ENCODE assay signal across 26 cellular contexts in the genomic region with DNA sequence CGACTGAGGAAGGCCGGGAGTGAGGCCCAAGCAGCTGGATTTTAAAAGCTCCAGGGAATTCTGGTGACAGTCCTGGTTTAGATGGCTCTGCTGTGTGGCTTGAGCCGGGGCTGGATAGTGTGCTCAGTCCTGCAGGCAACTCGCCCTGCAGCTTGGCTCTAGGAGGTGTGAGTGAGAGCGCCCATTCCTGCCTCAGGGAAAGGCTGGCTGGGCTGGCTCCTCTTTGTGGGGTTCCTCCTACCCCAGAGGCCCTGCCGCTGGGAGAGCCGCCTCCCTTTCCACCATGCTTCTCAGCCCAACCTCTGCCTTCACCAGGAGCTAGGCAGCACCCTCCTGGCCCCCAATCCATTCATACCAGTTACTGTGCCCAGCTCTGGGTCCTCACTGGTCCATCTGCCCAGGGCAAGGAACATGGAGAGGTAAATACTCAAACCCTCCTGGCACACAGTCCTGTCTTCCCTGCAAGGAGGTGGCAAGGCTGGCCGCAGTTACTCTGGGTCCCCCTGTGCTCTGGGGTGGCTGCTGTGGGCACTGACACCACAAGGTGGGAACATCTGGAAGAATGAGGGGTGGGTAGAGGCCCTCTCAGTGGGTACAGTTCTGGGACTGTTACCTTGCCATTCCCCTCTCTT. TPM values are rescaled to one million over a fixed set of nuclear protein-coding genes. Genes with fewer than 3 reads are reported as not detected.
DNase-seq lines count a peak whose midpoint lies in the region; ATAC-seq, FAIRE-seq and TF ChIP-seq lines count a peak whose summit lies in the region.
"Had no signal": no experiment of that assay in that cellular context is flagged by ENCODE, and none has a peak within 500 bp of the region (broad histone marks: within the 10 kb centered on the region; RNA-seq: fewer than 3 reads in every experiment).

No MANE protein-coding gene starts in this region.

- H4K5ac ChIP-seq in H1 (ENCODE audit: insufficient read length, low read depth, low read length) = no peak overlapping the region

- intact Hi-C loops in left cardiac atrium (cut with DNase I) = no loop called here

- 0 out of 2 replicates have a peak, but pooled peaks cover under 1% of the 10 kb centered on the region for H3K79me1 ChIP-seq in H1 (ENCODE audit: low read depth, low read length)

- TF ChIP-seq RAD21 in H1 (IDR thresholded peaks at IDR 0.05 in 1 of 2, conservative IDR thresholded peaks at IDR 0.05 in 1 of 2; ENCODE audit: low read depth in 2 of 2, low read length in 2 of 2) = no peak

- H2AK5ac ChIP-seq in H1 (ENCODE audit: low read depth, low read length) = no peak overlapping the region

- H4K8ac ChIP-seq in H1 (ENCODE audit: extremely low read depth, insufficient read depth, low read length) = peak overlapping the region; percentile 65; the same call in 1 of the 2 replicates

- H3K27ac ChIP-seq in RWPE1 (peak overlapping the region; percentile 95), H1 (ENCODE audit: low read depth, low read length) (no peak overlapping the region), thoracic aorta (peak overlapping the region; percentile 65 to 69)
- H3K27ac ChIP-seq: C4-2B, cardiac muscle cell, WERI-Rb-1 had no signal

- no peaks in the 10 kb centered on the region for H3K9me3 Mint-ChIP-seq in neural crest cell
- H3K9me3 Mint-ChIP-seq: activated CD4-positive, alpha-beta T cell treated with anti-CD3 and anti-CD28 coated beads, Interleukin-2, amount 10 ng/mL, durations not matched to agents 24 days and 14 days; activated T-cell treated with anti-CD3 and anti-CD28 coated beads, Interleukin-2, amount 50 U/mL, for 4 hours; H9; IgD-negative memory B cell; naive thymus-derived CD8-positive, alpha-beta T cell had no signal

- H3K4me3 ChIP-seq in H1 (ENCODE audit: extremely low read depth in 1 of 4, insufficient read depth in 2 of 4, low read depth in 3 of 4, low read length in 4 of 4) (no peak overlapping the region), thoracic aorta (no peak overlapping the region)
- H3K4me3 ChIP-seq: cardiac muscle cell, uterus had no signal

- H3K9me3 ChIP-seq in H1 (ENCODE audit: insufficient read depth in 2 of 2, low read depth in 1 of 2, low read length in 1 of 2) (no peaks in the 10 kb centered on the region), thoracic aorta (no peaks in the 10 kb centered on the region)
- H3K9me3 ChIP-seq: uterus had no signal

- H3K4me1 ChIP-seq in H1 (replicated peaks in 1 of 4; ENCODE audit: control insufficient read depth in 3 of 4, insufficient read depth in 4 of 4, low read length in 3 of 4) (peaks cover 0 to 10% (median 6%) of the 10 kb centered on the region in 4 experiments; a peak in 5 of 7 replicates), thoracic aorta (ENCODE audit: control insufficient read depth in 1 of 2, low read depth in 2 of 2) (peaks cover 50 to 70% of the 10 kb centered on the region in 2 donors)

- H3K23ac ChIP-seq in H1 (ENCODE audit: insufficient read length) = no peak overlapping the region

- TF ChIP-seq CTCF in RWPE1 (conservative IDR thresholded peaks at IDR 0.05; ENCODE audit: low read depth) = no peak
- TF ChIP-seq CTCF in H1 (IDR thresholded peaks at IDR 0.05; ENCODE audit: control extremely low read depth in 1 of 3, insufficient read depth in 1 of 3, low read depth in 1 of 3, low read length in 3 of 3) = no peak
- TF ChIP-seq CTCF in neural crest cell (conservative IDR thresholded peaks at IDR 0.05) = no peak
- TF ChIP-seq CTCF in thoracic aorta (IDR thresholded peaks at IDR 0.05) = no peak

- H4K20me1 ChIP-seq in H1 (replicated peaks in 1 of 2; ENCODE audit: control insufficient read depth in 1 of 2, insufficient read depth in 2 of 2, low read length in 2 of 2) = peaks cover 0 to 5% of the 10 kb centered on the region in 2 experiments

- POLR2A ChIA-PET in RWPE1 (lab: Yijun Ruan, JAX; ENCODE audit: low non-redundant PET) = no interaction called here
- POLR2A ChIA-PET in H1 (lab: Charles Lee; ENCODE audit: partially characterized antibody) = interaction anchor here (0.9 to 1.3 kb wide), 4 partner anchors 10 to 92 kb away, joined by 3 read pairs; no protein-coding TSS in a partner anchor

- no peak overlapping the region for H3K4ac ChIP-seq in H1 (replicated peaks; ENCODE audit: insufficient read length, low read depth, low read length)

- H3K4me2 ChIP-seq in H1 (ENCODE audit: insufficient read depth in 1 of 2, low read depth in 2 of 2, low read length in 2 of 2) = no peak overlapping the region

- H3K27me3 ChIP-seq in H1 (replicated peaks in 1 of 4; ENCODE audit: control insufficient read depth in 3 of 4, extremely low read depth in 1 of 4, insufficient read depth in 3 of 4, low read length in 3 of 4) = no peaks in the 10 kb centered on the region
- no peaks in the 10 kb centered on the region for H3K27me3 ChIP-seq in thoracic aorta (replicated peaks; ENCODE audit: insufficient read depth)
- H3K27me3 ChIP-seq: cardiac muscle cell, uterus had no signal

- no peak for TF ChIP-seq EP300 in H1 (IDR thresholded peaks at IDR 0.05; ENCODE audit: borderline replicate concordance in 1 of 2, low read depth in 2 of 2, low read length in 2 of 2)

- no peak for FAIRE-seq in H1 (lab: Jason Lieb, UNC)
- FAIRE-seq: GM12892 had no signal

- no peak overlapping the region for H3K56ac ChIP-seq in H1 (replicated peaks; ENCODE audit: insufficient read length, low read depth, low read length)

- ATAC-seq in thoracic aorta (ENCODE audit: insufficient number of reproducible peaks, low FRiP score, low read depth) (no peak), HG03457 (IDR thresholded peaks at IDR 0.05; ENCODE audit: unreplicated experiment) (no peak), GM18519 (IDR thresholded peaks at IDR 0.05; ENCODE audit: low FRiP score, unreplicated experiment) (no peak), left cardiac atrium (no peak)
- ATAC-seq: activated T-cell treated with anti-CD3 and anti-CD28 coated beads, Interleukin-2, amount 50 U/mL, for 4 hours; left colon; naive thymus-derived CD8-positive, alpha-beta T cell; sciatic nerve had no signal

- H3K4me1 Mint-ChIP-seq in neural crest cell = peaks cover 23% of the 10 kb centered on the region

- H4K91ac ChIP-seq in H1 (replicated peaks; ENCODE audit: insufficient read length, low read length) = no peak overlapping the region

- H2BK20ac ChIP-seq in H1 (ENCODE audit: low read length) = no peak overlapping the region

- no peaks in the 10 kb centered on the region for H3K27me3 Mint-ChIP-seq in neural crest cell (ENCODE audit: low read depth)
- H3K27me3 Mint-ChIP-seq: activated CD4-positive, alpha-beta T cell treated with anti-CD3 and anti-CD28 coated beads, Interleukin-2, amount 10 ng/mL, durations not matched to agents 24 days and 14 days; IgD-negative memory B cell; naive thymus-derived CD8-positive, alpha-beta T cell had no signal

- CTCF ChIA-PET in RWPE1 (lab: Yijun Ruan, JAX) (no interaction called here), H1 (lab: Charles Lee; ENCODE audit: partially characterized antibody) (interaction anchor here (1.4 to 7.0 kb wide), 6 partner anchors 10 to 42 kb away, joined by 3 to 57 read pairs (median 4); no protein-coding TSS in a partner anchor)

- no peak for TF ChIP-seq POLR2A in H1 (IDR thresholded peaks at IDR 0.05; ENCODE audit: control extremely low read depth in 1 of 2, low read depth in 2 of 2, low read length in 2 of 2)

- WGBS in H1 (ENCODE audit: extremely low coverage in 1 of 2, insufficient coverage in 1 of 2, insufficient read length in 1 of 2, insufficient replicate concordance in 2 of 2, low coverage in 1 of 2, low lambda C conversion rate in 2 of 2, missing lambda C conversion rate in 1 of 2), 2 experiments = 87% methylated on average over 8 of the region's 8 CpGs; no CpG with 5 or more reads in 1 of the 2 experiments

- peak overlapping the region; percentile 57 for H3K27ac Mint-ChIP-seq in neural crest cell (ENCODE audit: unreplicated experiment)
- H3K27ac Mint-ChIP-seq: activated CD4-positive, alpha-beta T cell treated with anti-CD3 and anti-CD28 coated beads, Interleukin-2, amount 10 ng/mL, durations not matched to agents 24 days and 14 days had no signal

- H3K9ac ChIP-seq in H1 (replicated peaks in 1 of 4; ENCODE audit: extremely low read depth in 1 of 4, low read depth in 3 of 4, low read length in 3 of 4) = no peak overlapping the region

- no peak overlapping the region for H2BK120ac ChIP-seq in H1 (replicated peaks; ENCODE audit: low read depth, low read length)

- H3K36me3 ChIP-seq in H1 (ENCODE audit: control insufficient read depth in 2 of 4, insufficient read depth in 4 of 4, low read length in 3 of 4) (peaks cover 0 to 6% (median 4%) of the 10 kb centered on the region in 4 experiments; a peak in 3 of 8 replicates), thoracic aorta (no peaks in the 10 kb centered on the region)
- H3K36me3 ChIP-seq: cardiac muscle cell, uterus had no signal

- H3K18ac ChIP-seq in H1 (ENCODE audit: extremely low read depth, low read length) = no peak overlapping the region

- no peak overlapping the region for H2AFZ ChIP-seq in H1 (ENCODE audit: low read length)

- H2BK12ac ChIP-seq in H1 (ENCODE audit: low read depth, low read length) = no peak overlapping the region

- no peak overlapping the region for H3K14ac ChIP-seq in H1 (ENCODE audit: insufficient read length)

- H2BK5ac ChIP-seq in H1 (ENCODE audit: low read depth, low read length) = no peak overlapping the region

- DNase-seq in RWPE1 (ENCODE audit: low spot score) = no peak
- no peak for DNase-seq in H1 (ENCODE audit: low read depth in 1 of 2, low spot score in 2 of 2)
- DNase-seq in neural crest cell (ENCODE audit: low read depth, low spot score) = no peak
- DNase-seq in thoracic aorta (ENCODE audit: low spot score) = no peak
- no peak for DNase-seq in retina
- no peak for DNase-seq in left cardiac atrium
- DNase-seq: activated CD4-positive, alpha-beta T cell treated with anti-CD3 and anti-CD28 coated beads, Interleukin-2, amount 10 ng/mL, durations not matched to agents 24 days and 14 days; activated T-cell treated with anti-CD3 and anti-CD28 coated beads, Interleukin-2, amount 50 U/mL, for 4 hours; dermis blood vessel endothelial cell; EL; H9; left colon; NCI-H2107; OCI-M1; stimulated activated CD8-positive, alpha-beta memory T cell treated with anti-CD3 and anti-CD28 coated beads, Interleukin-4, amount 100 ng/mL, for 48 hours; T-helper 9 cell; uterus; WERI-Rb-1 had no signal

- no peak overlapping the region for H2BK15ac ChIP-seq in H1 (ENCODE audit: low read length)

- no peaks in the 10 kb centered on the region for H3K79me2 ChIP-seq in H1 (ENCODE audit: control insufficient read depth in 1 of 2, insufficient read depth in 2 of 2, low read length in 2 of 2)

- no peaks in the 10 kb centered on the region for H3K23me2 ChIP-seq in H1 (ENCODE audit: low read depth, low read length)

- no peak overlapping the region for H3K4me3 Mint-ChIP-seq in neural crest cell
- H3K4me3 Mint-ChIP-seq: activated CD4-positive, alpha-beta T cell treated with anti-CD3 and anti-CD28 coated beads, Interleukin-2, amount 10 ng/mL, durations not matched to agents 24 days and 14 days; activated T-cell treated with anti-CD3 and anti-CD28 coated beads, Interleukin-2, amount 50 U/mL, for 4 hours; H9; IgD-negative memory B cell; naive thymus-derived CD8-positive, alpha-beta T cell had no signal

- H3K36me3 Mint-ChIP-seq in neural crest cell (ENCODE audit: low read depth) = peaks cover 3% of the 10 kb centered on the region

RNA-seq across cellular contexts. Expression of a gene that starts 47.1 kb away (rescaled TPM):
- 52.8 and 56.0 TPM in 2 replicates for total RNA-seq in H1 (2021; fragmentation: NEBNext Ultra II Directional; extraction: Animal tissue kit (Norgen Biotek cat#: 25700))
- polyA plus RNA-seq in H1 (2011; rRNA removed) = 108 and 113 TPM in 2 replicates
- polyA plus RNA-seq in H1 (2011; cell fraction: cytosol; rRNA removed) = 54.9 TPM
- 102 TPM for polyA plus RNA-seq in H1 (2011; cell fraction: nucleus; rRNA removed)
- polyA plus RNA-seq in H1 (2012, experiment 1 of 2) = 42.1 to 66.4 TPM (median 62.1 TPM) in 4 replicates
- 81.7 TPM for polyA plus RNA-seq in H1 (2012, experiment 2 of 2)
- polyA plus RNA-seq in H1 (2013, experiment 1 of 2) = 35.5 TPM
- 32.4 TPM for polyA plus RNA-seq in H1 (2013, experiment 2 of 2)
- polyA minus RNA-seq in H1 (2011; rRNA and poly(A)+ RNA removed) = 76.8 and 86.7 TPM in 2 replicates
- polyA minus RNA-seq in H1 (2011; cell fraction: cytosol; rRNA and poly(A)+ RNA removed) = 43.9 TPM
- polyA minus RNA-seq in H1 (2011; cell fraction: nucleus; rRNA and poly(A)+ RNA removed) = 51.4 TPM
- 45.4 and 46.7 TPM in 2 replicates for total RNA-seq in neural crest cell
- 10 to 100 TPM; 34.9 to 37.0 TPM for total RNA-seq in thoracic aorta
- 10 to 100 TPM; 19.4 to 20.2 TPM for total RNA-seq in left cardiac atrium
